In the genomic region with DNA sequence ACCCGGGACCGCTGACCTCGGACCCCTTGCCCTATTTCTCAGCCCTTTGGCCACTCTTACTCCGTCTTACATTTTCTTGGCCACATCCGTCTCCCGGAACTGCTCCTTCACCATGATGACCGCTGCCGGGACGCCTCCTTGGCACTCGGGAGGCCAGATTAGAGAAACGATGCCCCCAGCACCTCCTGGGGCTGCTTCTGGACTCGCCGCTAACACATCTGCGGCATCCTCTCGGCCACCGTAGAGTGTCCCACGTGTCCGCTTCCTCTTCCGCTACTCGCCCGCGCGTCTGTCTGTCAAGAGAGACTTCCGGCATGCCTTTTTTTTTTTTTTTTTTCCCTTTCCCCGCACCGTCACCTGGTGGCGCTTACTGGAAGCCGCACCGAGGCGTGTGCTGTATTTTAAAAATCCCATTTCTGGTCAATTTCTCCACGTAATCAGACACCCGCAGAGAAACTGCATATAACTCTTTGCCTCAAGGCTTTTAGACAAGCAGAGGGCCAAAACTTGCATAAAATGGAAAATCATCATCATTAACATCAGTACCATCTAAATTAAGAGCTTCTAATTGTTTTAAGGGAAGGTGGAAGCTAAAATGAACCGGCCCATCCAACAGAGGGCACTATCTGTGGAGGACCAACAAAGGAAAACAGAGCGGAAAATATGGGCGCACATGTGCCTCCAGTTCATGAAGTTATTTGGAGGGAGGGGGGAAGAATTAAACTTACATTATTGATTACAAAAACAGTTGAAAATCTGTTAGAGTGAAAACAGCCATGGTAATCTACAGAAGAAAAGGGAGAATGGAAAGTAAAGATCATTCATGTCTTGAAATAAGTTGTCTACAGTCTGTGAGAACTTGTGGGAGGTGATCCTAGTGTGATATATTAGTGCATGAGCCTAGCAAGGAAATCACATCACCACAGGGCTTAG, we compare ENCODE assay signal across 1 cellular context.
TF ChIP-seq lines count a peak whose summit lies in the region.

Gene POLR3A (minus strand): TSS at position 222 of the 933 bp plus-strand sequence. CDS start 108 bp downstream, at position 114.

TF ChIP-seq in HepG2, 621 proteins besides CTCF, POLR2A, EP300 and RAD21 (continued from another document):
- TF ChIP-seq, protein P1, sequence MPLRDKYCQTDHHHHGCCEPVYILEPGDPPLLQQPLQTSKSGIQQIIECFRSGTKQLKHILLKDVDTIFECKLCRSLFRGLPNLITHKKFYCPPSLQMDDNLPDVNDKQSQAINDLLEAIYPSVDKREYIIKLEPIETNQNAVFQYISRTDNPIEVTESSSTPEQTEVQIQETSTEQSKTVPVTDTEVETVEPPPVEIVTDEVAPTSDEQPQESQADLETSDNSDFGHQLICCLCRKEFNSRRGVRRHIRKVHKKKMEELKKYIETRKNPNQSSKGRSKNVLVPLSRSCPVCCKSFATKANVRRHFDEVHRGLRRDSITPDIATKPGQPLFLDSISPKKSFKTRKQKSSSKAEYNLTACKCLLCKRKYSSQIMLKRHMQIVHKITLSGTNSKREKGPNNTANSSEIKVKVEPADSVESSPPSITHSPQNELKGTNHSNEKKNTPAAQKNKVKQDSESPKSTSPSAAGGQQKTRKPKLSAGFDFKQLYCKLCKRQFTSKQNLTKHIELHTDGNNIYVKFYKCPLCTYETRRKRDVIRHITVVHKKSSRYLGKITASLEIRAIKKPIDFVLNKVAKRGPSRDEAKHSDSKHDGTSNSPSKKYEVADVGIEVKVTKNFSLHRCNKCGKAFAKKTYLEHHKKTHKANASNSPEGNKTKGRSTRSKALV (CRISPR knock-in tag; IDR thresholded peaks at IDR 0.05), result no peak
- TF ChIP-seq MYNN (CRISPR knock-in tag; IDR thresholded peaks at IDR 0.05; ENCODE audit: low read depth) (no peak), ZNF761 (CRISPR knock-in tag; conservative IDR thresholded peaks at IDR 0.05) (no peak), ZNF720 (CRISPR knock-in tag; IDR thresholded peaks at IDR 0.05) (no peak), ZKSCAN1 (IDR thresholded peaks at IDR 0.05; ENCODE audit: low read length) (no peak), SP5 (CRISPR knock-in tag; IDR thresholded peaks at IDR 0.05; ENCODE audit: borderline replicate concordance, low read depth) (no peak), ATM (IDR thresholded peaks at IDR 0.05; ENCODE audit: borderline replicate concordance) (no peak), ZNF550 (CRISPR knock-in tag; IDR thresholded peaks at IDR 0.05; ENCODE audit: borderline replicate concordance) (no peak), ZNF605 (CRISPR knock-in tag; IDR thresholded peaks at IDR 0.05) (no peak; the same call in 1 of the 2 replicates), ZNF619 (CRISPR knock-in tag; IDR thresholded peaks at IDR 0.05) (0 out of 2 replicates have a peak, but pooled peaks have one; percentile 39), BHLHE40 (IDR thresholded peaks at IDR 0.05; ENCODE audit: low read length) (peak; percentile 43), PITX1 (CRISPR knock-in tag; IDR thresholded peaks at IDR 0.05) (peak; percentile 58), RFX3 (CRISPR knock-in tag; IDR thresholded peaks at IDR 0.05) (no peak), ATAD3A (CRISPR knock-in tag; IDR thresholded peaks at IDR 0.05) (no peak), CEBPB (IDR thresholded peaks at IDR 0.05; ENCODE audit: borderline replicate concordance, low read depth, low read length) (no peak), SRSF9 (IDR thresholded peaks at IDR 0.05; ENCODE audit: borderline replicate concordance, insufficient read depth, low read depth, low read length, poor library complexity, severe bottlenecking) (no peak), ZXDC (CRISPR knock-in tag; IDR thresholded peaks at IDR 0.05) (no peak), REPIN1 (CRISPR knock-in tag; IDR thresholded peaks at IDR 0.05; ENCODE audit: borderline replicate concordance, low read depth) (peak; percentile 56; the same call in 1 of the 2 replicates), ZFYVE20 (CRISPR knock-in tag; IDR thresholded peaks at IDR 0.05; ENCODE audit: borderline replicate concordance, low read depth) (no peak), CHD2 (IDR thresholded peaks at IDR 0.05; ENCODE audit: low read depth, low read length) (no peak), MED13 (CRISPR knock-in tag; IDR thresholded peaks at IDR 0.05) (peak; percentile 63; the same call in 1 of the 2 replicates), ZNF670 (CRISPR knock-in tag; IDR thresholded peaks at IDR 0.05; ENCODE audit: borderline replicate concordance) (no peak; the same call in 1 of the 2 replicates), ZC3H4 (CRISPR knock-in tag; IDR thresholded peaks at IDR 0.05; ENCODE audit: borderline replicate concordance) (no peak), GABPA (IDR thresholded peaks at IDR 0.05; ENCODE audit: low read depth, low read length) (peak; percentile 81), GABPA (CRISPR knock-in tag; IDR thresholded peaks at IDR 0.05; ENCODE audit: low read depth) (peak; percentile 98), HMG20A (CRISPR knock-in tag; IDR thresholded peaks at IDR 0.05; ENCODE audit: borderline replicate concordance) (no peak), ZNF251 (CRISPR knock-in tag; IDR thresholded peaks at IDR 0.05) (no peak), CCDC6 (CRISPR knock-in tag; IDR thresholded peaks at IDR 0.05) (0 out of 2 replicates have a peak, but pooled peaks have one; percentile 10), ZNF260 (CRISPR knock-in tag; IDR thresholded peaks at IDR 0.05; ENCODE audit: borderline replicate concordance, low read depth) (no peak), ZBTB3 (CRISPR knock-in tag; IDR thresholded peaks at IDR 0.05; ENCODE audit: borderline replicate concordance, low read depth) (no peak), ZNF879 (CRISPR knock-in tag; IDR thresholded peaks at IDR 0.05) (no peak), TARDBP (CRISPR knock-in tag; IDR thresholded peaks at IDR 0.05) (peak; percentile 49; the same call in 1 of the 2 replicates), ZNF816 (CRISPR knock-in tag; IDR thresholded peaks at IDR 0.05; ENCODE audit: borderline replicate concordance) (peak; percentile 9; the same call in 1 of the 2 replicates), CREB1 (IDR thresholded peaks at IDR 0.05) (peak; percentile 58), CREB1 (CRISPR knock-in tag; IDR thresholded peaks at IDR 0.05) (peak; percentile 83), JARID2 (CRISPR knock-in tag; IDR thresholded peaks at IDR 0.05; ENCODE audit: insufficient replicate concordance) (no peak)
- TF ChIP-seq, protein P2, sequence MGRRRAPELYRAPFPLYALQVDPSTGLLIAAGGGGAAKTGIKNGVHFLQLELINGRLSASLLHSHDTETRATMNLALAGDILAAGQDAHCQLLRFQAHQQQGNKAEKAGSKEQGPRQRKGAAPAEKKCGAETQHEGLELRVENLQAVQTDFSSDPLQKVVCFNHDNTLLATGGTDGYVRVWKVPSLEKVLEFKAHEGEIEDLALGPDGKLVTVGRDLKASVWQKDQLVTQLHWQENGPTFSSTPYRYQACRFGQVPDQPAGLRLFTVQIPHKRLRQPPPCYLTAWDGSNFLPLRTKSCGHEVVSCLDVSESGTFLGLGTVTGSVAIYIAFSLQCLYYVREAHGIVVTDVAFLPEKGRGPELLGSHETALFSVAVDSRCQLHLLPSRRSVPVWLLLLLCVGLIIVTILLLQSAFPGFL (CRISPR knock-in tag; IDR thresholded peaks at IDR 0.05), result no peak
- TF ChIP-seq, protein P3, sequence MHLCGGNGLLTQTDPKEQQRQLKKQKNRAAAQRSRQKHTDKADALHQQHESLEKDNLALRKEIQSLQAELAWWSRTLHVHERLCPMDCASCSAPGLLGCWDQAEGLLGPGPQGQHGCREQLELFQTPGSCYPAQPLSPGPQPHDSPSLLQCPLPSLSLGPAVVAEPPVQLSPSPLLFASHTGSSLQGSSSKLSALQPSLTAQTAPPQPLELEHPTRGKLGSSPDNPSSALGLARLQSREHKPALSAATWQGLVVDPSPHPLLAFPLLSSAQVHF (CRISPR knock-in tag; IDR thresholded peaks at IDR 0.05), result no peak
